In the genomic region with DNA sequence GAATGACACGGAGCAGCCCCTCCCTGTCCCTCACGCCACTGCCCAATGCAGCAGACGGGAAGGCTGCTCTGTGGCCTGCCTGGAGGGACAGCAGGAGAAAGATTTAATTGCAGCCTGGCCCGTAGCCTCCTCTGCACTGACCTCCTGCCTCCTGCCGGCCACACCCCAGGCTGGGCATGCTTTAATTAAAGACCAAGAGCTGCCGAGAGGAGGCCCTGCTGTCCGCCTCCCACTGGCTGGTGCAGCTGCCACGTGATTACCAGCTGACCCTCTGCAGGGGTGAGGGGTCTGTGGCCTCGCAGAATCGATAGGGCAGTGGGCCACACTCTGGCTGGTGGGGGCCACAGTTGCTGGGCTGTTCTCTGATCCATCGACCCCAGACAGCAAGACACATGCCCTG, we compare ENCODE assay signal across 1 cellular context.
TF ChIP-seq lines count a peak whose summit lies in the region.

No MANE protein-coding gene starts in this region.

TF ChIP-seq in K562, 482 proteins besides CTCF, POLR2A, EP300 and RAD21 (continued from another document):
- TF ChIP-seq TCF3 (CRISPR knock-in tag; IDR thresholded peaks at IDR 0.05): no peak
- TF ChIP-seq SAFB2 (IDR thresholded peaks at IDR 0.05; ENCODE audit: borderline replicate concordance, low read depth, low read length, severe bottlenecking): no peak
- TF ChIP-seq CCAR2 (IDR thresholded peaks at IDR 0.05; ENCODE audit: low read depth, low read length): no peak
- TF ChIP-seq MEF2D (tag; conservative IDR thresholded peaks at IDR 0.05; ENCODE audit: low read depth): no peak
- no peak for TF ChIP-seq PPARD (CRISPR knock-in tag; IDR thresholded peaks at IDR 0.05)
- TF ChIP-seq, protein P1, sequence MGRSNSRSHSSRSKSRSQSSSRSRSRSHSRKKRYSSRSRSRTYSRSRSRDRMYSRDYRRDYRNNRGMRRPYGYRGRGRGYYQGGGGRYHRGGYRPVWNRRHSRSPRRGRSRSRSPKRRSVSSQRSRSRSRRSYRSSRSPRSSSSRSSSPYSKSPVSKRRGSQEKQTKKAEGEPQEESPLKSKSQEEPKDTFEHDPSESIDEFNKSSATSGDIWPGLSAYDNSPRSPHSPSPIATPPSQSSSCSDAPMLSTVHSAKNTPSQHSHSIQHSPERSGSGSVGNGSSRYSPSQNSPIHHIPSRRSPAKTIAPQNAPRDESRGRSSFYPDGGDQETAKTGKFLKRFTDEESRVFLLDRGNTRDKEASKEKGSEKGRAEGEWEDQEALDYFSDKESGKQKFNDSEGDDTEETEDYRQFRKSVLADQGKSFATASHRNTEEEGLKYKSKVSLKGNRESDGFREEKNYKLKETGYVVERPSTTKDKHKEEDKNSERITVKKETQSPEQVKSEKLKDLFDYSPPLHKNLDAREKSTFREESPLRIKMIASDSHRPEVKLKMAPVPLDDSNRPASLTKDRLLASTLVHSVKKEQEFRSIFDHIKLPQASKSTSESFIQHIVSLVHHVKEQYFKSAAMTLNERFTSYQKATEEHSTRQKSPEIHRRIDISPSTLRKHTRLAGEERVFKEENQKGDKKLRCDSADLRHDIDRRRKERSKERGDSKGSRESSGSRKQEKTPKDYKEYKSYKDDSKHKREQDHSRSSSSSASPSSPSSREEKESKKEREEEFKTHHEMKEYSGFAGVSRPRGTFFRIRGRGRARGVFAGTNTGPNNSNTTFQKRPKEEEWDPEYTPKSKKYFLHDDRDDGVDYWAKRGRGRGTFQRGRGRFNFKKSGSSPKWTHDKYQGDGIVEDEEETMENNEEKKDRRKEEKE (IDR thresholded peaks at IDR 0.05; ENCODE audit: borderline replicate concordance in 1 of 2, control insufficient read depth in 1 of 2, low read depth in 2 of 2, low read length in 1 of 2): no peak
- TF ChIP-seq COPS2 (conservative IDR thresholded peaks at IDR 0.05): no peak
- no peak for TF ChIP-seq CTBP1 (IDR thresholded peaks at IDR 0.05; ENCODE audit: borderline replicate concordance)
TF ChIP-seq in K562: peak in this region for 0.
